1 cellular context compared by ENCODE assay signal in genomic region chr19:13098291-13099072, GRCh38.
TF ChIP-seq lines count a peak whose summit lies in the region.

No MANE protein-coding gene starts in this region.

TF ChIP-seq in K562, 482 proteins besides CTCF, POLR2A, EP300 and RAD21 (continues in another document):
- TF ChIP-seq ZNF551 (CRISPR knock-in tag; IDR thresholded peaks at IDR 0.05), result peak; percentile 82; the same call in 1 of the 2 replicates
- TF ChIP-seq FOXP1 (CRISPR knock-in tag; IDR thresholded peaks at IDR 0.05), result peak; percentile 49; the same call in 1 of the 2 replicates
- no peak for TF ChIP-seq ZNF197 (CRISPR knock-in tag; IDR thresholded peaks at IDR 0.05; ENCODE audit: low read depth)
- no peak for TF ChIP-seq STAG1 (CRISPR knock-in tag; IDR thresholded peaks at IDR 0.05; ENCODE audit: borderline replicate concordance)
- no peak for TF ChIP-seq CBX5 (IDR thresholded peaks at IDR 0.05; ENCODE audit: borderline replicate concordance, low read depth)
- TF ChIP-seq, protein P1, sequence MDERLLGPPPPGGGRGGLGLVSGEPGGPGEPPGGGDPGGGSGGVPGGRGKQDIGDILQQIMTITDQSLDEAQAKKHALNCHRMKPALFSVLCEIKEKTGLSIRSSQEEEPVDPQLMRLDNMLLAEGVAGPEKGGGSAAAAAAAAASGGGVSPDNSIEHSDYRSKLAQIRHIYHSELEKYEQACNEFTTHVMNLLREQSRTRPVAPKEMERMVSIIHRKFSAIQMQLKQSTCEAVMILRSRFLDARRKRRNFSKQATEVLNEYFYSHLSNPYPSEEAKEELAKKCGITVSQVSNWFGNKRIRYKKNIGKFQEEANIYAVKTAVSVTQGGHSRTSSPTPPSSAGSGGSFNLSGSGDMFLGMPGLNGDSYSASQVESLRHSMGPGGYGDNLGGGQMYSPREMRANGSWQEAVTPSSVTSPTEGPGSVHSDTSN (CRISPR knock-in tag; IDR thresholded peaks at IDR 0.05; ENCODE audit: low read depth), result no peak
- TF ChIP-seq, protein P1 (tag; conservative IDR thresholded peaks at IDR 0.05; ENCODE audit: low read depth), result no peak
- TF ChIP-seq KDM1A (IDR thresholded peaks at IDR 0.05), result no peak
- peak in 1 of 2 experiments; percentile 37; a peak in 2 of 4 replicates for TF ChIP-seq FOXK2 (conservative IDR thresholded peaks at IDR 0.05 in 1 of 2, IDR thresholded peaks at IDR 0.05 in 1 of 2; ENCODE audit: low read depth in 2 of 2)
- no peak; the same call in 1 of the 2 replicates for TF ChIP-seq SP1 (CRISPR knock-in tag; IDR thresholded peaks at IDR 0.05)
- TF ChIP-seq MAZ (CRISPR knock-in tag; conservative IDR thresholded peaks at IDR 0.05 in 1 of 2, IDR thresholded peaks at IDR 0.05 in 1 of 2), result peak; percentile 18 to 29; a peak in 1 of 4 replicates
- peak; percentile 68; the same call in 1 of the 2 replicates for TF ChIP-seq THRB (CRISPR knock-in tag; conservative IDR thresholded peaks at IDR 0.05)
- TF ChIP-seq ZNF12 (CRISPR knock-in tag; IDR thresholded peaks at IDR 0.05), result no peak
- TF ChIP-seq YY1 (IDR thresholded peaks at IDR 0.05; ENCODE audit: borderline replicate concordance in 1 of 3, control insufficient read depth in 1 of 3, extremely low read depth in 1 of 3, insufficient read depth in 3 of 3, insufficient read length in 1 of 3, insufficient replicate concordance in 2 of 3, low read depth in 1 of 3, low read length in 2 of 3), result peak in 1 of 3 experiments; percentile 4
- TF ChIP-seq NR3C1 (CRISPR knock-in tag; IDR thresholded peaks at IDR 0.05), result no peak
- TF ChIP-seq SIX5 (IDR thresholded peaks at IDR 0.05; ENCODE audit: borderline replicate concordance in 1 of 2, insufficient read depth in 1 of 2, low read depth in 1 of 2, low read length in 2 of 2), result no peak
- peak; percentile 26 for TF ChIP-seq TBP (optimal IDR thresholded peaks at IDR 0.05; ENCODE audit: low read depth, low read length)
- TF ChIP-seq HEY1 (CRISPR knock-in tag; IDR thresholded peaks at IDR 0.05; ENCODE audit: borderline replicate concordance), result peak; percentile 17; the same call in 1 of the 2 replicates
- TF ChIP-seq ZFP1 (CRISPR knock-in tag; IDR thresholded peaks at IDR 0.05), result peak; percentile 44; the same call in 1 of the 2 replicates
- TF ChIP-seq, protein P2, sequence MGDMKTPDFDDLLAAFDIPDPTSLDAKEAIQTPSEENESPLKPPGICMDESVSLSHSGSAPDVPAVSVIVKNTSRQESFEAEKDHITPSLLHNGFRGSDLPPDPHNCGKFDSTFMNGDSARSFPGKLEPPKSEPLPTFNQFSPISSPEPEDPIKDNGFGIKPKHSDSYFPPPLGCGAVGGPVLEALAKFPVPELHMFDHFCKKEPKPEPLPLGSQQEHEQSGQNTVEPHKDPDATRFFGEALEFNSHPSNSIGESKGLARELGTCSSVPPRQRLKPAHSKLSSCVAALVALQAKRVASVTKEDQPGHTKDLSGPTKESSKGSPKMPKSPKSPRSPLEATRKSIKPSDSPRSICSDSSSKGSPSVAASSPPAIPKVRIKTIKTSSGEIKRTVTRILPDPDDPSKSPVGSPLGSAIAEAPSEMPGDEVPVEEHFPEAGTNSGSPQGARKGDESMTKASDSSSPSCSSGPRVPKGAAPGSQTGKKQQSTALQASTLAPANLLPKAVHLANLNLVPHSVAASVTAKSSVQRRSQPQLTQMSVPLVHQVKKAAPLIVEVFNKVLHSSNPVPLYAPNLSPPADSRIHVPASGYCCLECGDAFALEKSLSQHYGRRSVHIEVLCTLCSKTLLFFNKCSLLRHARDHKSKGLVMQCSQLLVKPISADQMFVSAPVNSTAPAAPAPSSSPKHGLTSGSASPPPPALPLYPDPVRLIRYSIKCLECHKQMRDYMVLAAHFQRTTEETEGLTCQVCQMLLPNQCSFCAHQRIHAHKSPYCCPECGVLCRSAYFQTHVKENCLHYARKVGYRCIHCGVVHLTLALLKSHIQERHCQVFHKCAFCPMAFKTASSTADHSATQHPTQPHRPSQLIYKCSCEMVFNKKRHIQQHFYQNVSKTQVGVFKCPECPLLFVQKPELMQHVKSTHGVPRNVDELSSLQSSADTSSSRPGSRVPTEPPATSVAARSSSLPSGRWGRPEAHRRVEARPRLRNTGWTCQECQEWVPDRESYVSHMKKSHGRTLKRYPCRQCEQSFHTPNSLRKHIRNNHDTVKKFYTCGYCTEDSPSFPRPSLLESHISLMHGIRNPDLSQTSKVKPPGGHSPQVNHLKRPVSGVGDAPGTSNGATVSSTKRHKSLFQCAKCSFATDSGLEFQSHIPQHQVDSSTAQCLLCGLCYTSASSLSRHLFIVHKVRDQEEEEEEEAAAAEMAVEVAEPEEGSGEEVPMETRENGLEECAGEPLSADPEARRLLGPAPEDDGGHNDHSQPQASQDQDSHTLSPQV (IDR thresholded peaks at IDR 0.05), result no peak
- TF ChIP-seq RNF2 (IDR thresholded peaks at IDR 0.05), result no peak
- TF ChIP-seq KDM5B (IDR thresholded peaks at IDR 0.05; ENCODE audit: insufficient replicate concordance, low read depth, low read length), result no peak
- no peak for TF ChIP-seq MYC (IDR thresholded peaks at IDR 0.05; ENCODE audit: low read depth, low read length)
- TF ChIP-seq MYC (CRISPR knock-in tag; IDR thresholded peaks at IDR 0.05; ENCODE audit: borderline replicate concordance, low read depth), result peak; percentile 13; the same call in 1 of the 2 replicates
- TF ChIP-seq ZNF586 (CRISPR knock-in tag; conservative IDR thresholded peaks at IDR 0.05), result no peak
- 0 out of 2 replicates have a peak, but pooled peaks have one; percentile 35 for TF ChIP-seq ZNF717 (CRISPR knock-in tag; IDR thresholded peaks at IDR 0.05)
- TF ChIP-seq GTF2B (IDR thresholded peaks at IDR 0.05; ENCODE audit: extremely low read depth, insufficient read length), result no peak
- TF ChIP-seq WHSC1 (IDR thresholded peaks at IDR 0.05; ENCODE audit: low read length), result no peak
- TF ChIP-seq TOE1 (IDR thresholded peaks at IDR 0.05; ENCODE audit: borderline replicate concordance), result 0 out of 2 replicates have a peak, but pooled peaks have one; percentile 7
- TF ChIP-seq TOE1 (CRISPR knock-in tag; IDR thresholded peaks at IDR 0.05; ENCODE audit: borderline replicate concordance, low read depth), result no peak
- no peak for TF ChIP-seq SP2 (IDR thresholded peaks at IDR 0.05; ENCODE audit: extremely low read depth, low read depth, low read length, poor library complexity, severe bottlenecking)
- peak; percentile 23 for TF ChIP-seq PML (IDR thresholded peaks at IDR 0.05; ENCODE audit: low read length)
- no peak for TF ChIP-seq YBX1 (IDR thresholded peaks at IDR 0.05)
- TF ChIP-seq FOXA3 (CRISPR knock-in tag; conservative IDR thresholded peaks at IDR 0.05 in 1 of 2, IDR thresholded peaks at IDR 0.05 in 1 of 2), result no peak
- TF ChIP-seq PKNOX1 (IDR thresholded peaks at IDR 0.05), result peak; percentile 31; the same call in 1 of the 2 replicates
- TF ChIP-seq SMARCC2 (IDR thresholded peaks at IDR 0.05; ENCODE audit: low read depth), result no peak
- TF ChIP-seq ZNF253 (CRISPR knock-in tag; conservative IDR thresholded peaks at IDR 0.05), result no peak
- TF ChIP-seq, protein P3, sequence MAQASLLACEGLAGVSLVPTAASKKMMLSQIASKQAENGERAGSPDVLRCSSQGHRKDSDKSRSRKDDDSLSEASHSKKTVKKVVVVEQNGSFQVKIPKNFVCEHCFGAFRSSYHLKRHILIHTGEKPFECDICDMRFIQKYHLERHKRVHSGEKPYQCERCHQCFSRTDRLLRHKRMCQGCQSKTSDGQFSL (CRISPR knock-in tag; IDR thresholded peaks at IDR 0.05), result peak; percentile 7; the same call in 1 of the 2 replicates
- TF ChIP-seq, protein P3 (tag; IDR thresholded peaks at IDR 0.05), result no peak
- no peak for TF ChIP-seq ZFP36 (IDR thresholded peaks at IDR 0.05; ENCODE audit: low read depth, low read length, partially characterized antibody)
- no peak for TF ChIP-seq STAT5A (IDR thresholded peaks at IDR 0.05; ENCODE audit: borderline replicate concordance, low read length)
- no peak for TF ChIP-seq ZNF184 (CRISPR knock-in tag; IDR thresholded peaks at IDR 0.05)
- TF ChIP-seq ZBTB9 (CRISPR knock-in tag; IDR thresholded peaks at IDR 0.05), result 0 out of 2 replicates have a peak, but pooled peaks have one; percentile 14
- TF ChIP-seq ELF4 (CRISPR knock-in tag; IDR thresholded peaks at IDR 0.05), result peak; percentile 98
- TF ChIP-seq, protein P4, sequence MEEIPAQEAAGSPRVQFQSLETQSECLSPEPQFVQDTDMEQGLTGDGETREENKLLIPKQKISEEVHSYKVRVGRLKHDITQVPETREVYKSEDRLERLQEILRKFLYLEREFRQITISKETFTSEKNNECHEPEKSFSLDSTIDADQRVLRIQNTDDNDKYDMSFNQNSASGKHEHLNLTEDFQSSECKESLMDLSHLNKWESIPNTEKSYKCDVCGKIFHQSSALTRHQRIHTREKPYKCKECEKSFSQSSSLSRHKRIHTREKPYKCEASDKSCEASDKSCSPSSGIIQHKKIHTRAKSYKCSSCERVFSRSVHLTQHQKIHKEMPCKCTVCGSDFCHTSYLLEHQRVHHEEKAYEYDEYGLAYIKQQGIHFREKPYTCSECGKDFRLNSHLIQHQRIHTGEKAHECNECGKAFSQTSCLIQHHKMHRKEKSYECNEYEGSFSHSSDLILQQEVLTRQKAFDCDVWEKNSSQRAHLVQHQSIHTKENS (CRISPR knock-in tag; IDR thresholded peaks at IDR 0.05), result peak; percentile 77; the same call in 1 of the 2 replicates
- TF ChIP-seq TFAP4 (CRISPR knock-in tag; IDR thresholded peaks at IDR 0.05; ENCODE audit: borderline replicate concordance), result peak; percentile 4; the same call in 1 of the 2 replicates
